ENCODE assay signal across 28 cellular contexts in genomic region chr19:33982706-33983105, GRCh38.
"Had no signal": no experiment of that assay in that cellular context is flagged by ENCODE, and none has a peak within 500 bp of the region (broad histone marks: within the 10 kb centered on the region; RNA-seq: fewer than 3 reads in every experiment).

No MANE protein-coding gene starts in this region.

- H3K4me1 Mint-ChIP-seq: activated B cell treated with CpG ODN at 0.5 μM for 24 hours; activated CD8-positive, alpha-beta memory T cell treated with anti-CD3 and anti-CD28 coated beads, Interleukin-2, amount 10 ng/mL, durations not matched to agents 7 days and 5 days; activated naive CD8-positive, alpha-beta T cell treated with anti-CD3 and anti-CD28 coated beads, Interleukin-2, amount 10 ng/mL, durations not matched to agents 7 days and 5 days; brain; nephron had no signal

- H3K9me3 ChIP-seq: neutrophil, right lobe of liver, testis, uterus had no signal

- H3K4me1 ChIP-seq: ascending aorta, esophagus muscularis mucosa, right lobe of liver, testis, transverse colon, uterus had no signal

- H3K4me2 ChIP-seq: hepatocyte had no signal

- H3K4me3 ChIP-seq: ascending aorta, cardiac muscle cell, coronary artery, esophagus muscularis mucosa, hepatocyte, right lobe of liver, testis, transverse colon, uterus had no signal

- H3K27ac ChIP-seq: ascending aorta, cardiac muscle cell, coronary artery, esophagus muscularis mucosa, hepatocyte, neutrophil, right lobe of liver, testis, transverse colon, uterus had no signal

- ATAC-seq: activated CD8-positive, alpha-beta memory T cell treated with anti-CD3 and anti-CD28 coated beads, Interleukin-2, amount 10 ng/mL, durations not matched to agents 7 days and 5 days; activated CD8-positive, alpha-beta T cell treated with anti-CD3 and anti-CD28 coated beads, Interleukin-2, amount 10 ng/mL, durations not matched to agents 7 days and 5 days; activated T-cell treated with anti-CD3 and anti-CD28 coated beads, Interleukin-2, amount 50 U/mL, for 72 hours; left cardiac atrium; left ventricle myocardium superior; right lobe of liver; stimulated activated naive CD8-positive, alpha-beta T cell treated with anti-CD3 and anti-CD28 coated beads, Interleukin-15, Interleukin-2, amounts not matched to agents 100 U/mL and 50 U/mL, for 24 hours had no signal

- H3K27me3 Mint-ChIP-seq: activated CD8-positive, alpha-beta memory T cell treated with anti-CD3 and anti-CD28 coated beads, Interleukin-2, amount 10 ng/mL, durations not matched to agents 7 days and 5 days; activated naive CD8-positive, alpha-beta T cell treated with anti-CD3 and anti-CD28 coated beads, Interleukin-2, amount 10 ng/mL, durations not matched to agents 7 days and 5 days had no signal

- H3K79me2 ChIP-seq: hepatocyte had no signal

- H3K36me3 ChIP-seq: ascending aorta, cardiac muscle cell, esophagus muscularis mucosa, neutrophil, right lobe of liver, transverse colon, uterus had no signal

- H3K27me3 ChIP-seq: ascending aorta, cardiac muscle cell, hepatocyte, neutrophil, right lobe of liver, testis, transverse colon, uterus had no signal

- H3K36me3 Mint-ChIP-seq: activated CD8-positive, alpha-beta memory T cell treated with anti-CD3 and anti-CD28 coated beads, Interleukin-2, amount 10 ng/mL, durations not matched to agents 7 days and 5 days; activated naive CD8-positive, alpha-beta T cell treated with anti-CD3 and anti-CD28 coated beads, Interleukin-2, amount 10 ng/mL, durations not matched to agents 7 days and 5 days; brain had no signal

- H3K27ac Mint-ChIP-seq: activated B cell treated with CpG ODN at 0.5 μM for 24 hours; activated CD8-positive, alpha-beta memory T cell treated with anti-CD3 and anti-CD28 coated beads, Interleukin-2, amount 10 ng/mL, durations not matched to agents 7 days and 5 days; activated CD8-positive, alpha-beta T cell treated with anti-CD3 and anti-CD28 coated beads, Interleukin-2, amount 10 ng/mL, durations not matched to agents 7 days and 5 days; activated naive CD8-positive, alpha-beta T cell treated with anti-CD3 and anti-CD28 coated beads, Interleukin-2, amount 10 ng/mL, durations not matched to agents 7 days and 5 days; activated T-cell treated with anti-CD3 and anti-CD28 coated beads, Interleukin-2, amount 50 U/mL, for 72 hours; brain; nephron; T-helper 2 cell treated with Interferon-gamma antibody and Interleukin-4, amounts not matched to agents 5 μg/mL and 100 μg/mL, for 36 hours had no signal

- H2AFZ ChIP-seq: hepatocyte had no signal

- H3K4me3 Mint-ChIP-seq: activated B cell treated with CpG ODN at 0.5 μM for 24 hours; activated CD8-positive, alpha-beta memory T cell treated with anti-CD3 and anti-CD28 coated beads, Interleukin-2, amount 10 ng/mL, durations not matched to agents 7 days and 5 days; activated CD8-positive, alpha-beta T cell treated with anti-CD3 and anti-CD28 coated beads, Interleukin-2, amount 10 ng/mL, durations not matched to agents 7 days and 5 days; activated naive CD8-positive, alpha-beta T cell treated with anti-CD3 and anti-CD28 coated beads, Interleukin-2, amount 10 ng/mL, durations not matched to agents 7 days and 5 days; activated T-cell treated with anti-CD3 and anti-CD28 coated beads, Interleukin-2, amount 50 U/mL, for 72 hours; brain; nephron; T-helper 2 cell treated with Interferon-gamma antibody and Interleukin-4, amounts not matched to agents 5 μg/mL and 100 μg/mL, for 36 hours had no signal

- DNase-seq: activated B cell treated with CpG ODN at 0.5 μM for 24 hours; activated CD4-positive, alpha-beta T cell treated with anti-CD3 and anti-CD28 coated beads, Interleukin-2, amount 50 U/mL, for 1 hour; activated CD8-positive, alpha-beta memory T cell treated with anti-CD3 and anti-CD28 coated beads, Interleukin-2, amount 10 ng/mL, durations not matched to agents 7 days and 5 days; activated CD8-positive, alpha-beta T cell treated with anti-CD3 and anti-CD28 coated beads, Interleukin-2, amount 10 ng/mL, durations not matched to agents 7 days and 5 days; activated naive CD4-positive, alpha-beta T cell; activated naive CD8-positive, alpha-beta T cell treated with anti-CD3 and anti-CD28 coated beads, Interleukin-2, amount 10 ng/mL, durations not matched to agents 7 days and 5 days; activated T-cell treated with anti-CD3 and anti-CD28 coated beads, Interleukin-2, amount 50 U/mL, for 72 hours; cerebellar nuclear complex; foreskin melanocyte; islet precursor cell; left cardiac atrium; left ventricle myocardium superior; right lobe of liver; stimulated activated CD4-positive, alpha-beta T cell treated with anti-CD3 and anti-CD28 coated beads, Interleukin-4, amount 100 ng/mL, for 1 hour; stimulated activated naive CD8-positive, alpha-beta T cell treated with anti-CD3 and anti-CD28 coated beads, Interleukin-15, Interleukin-2, amounts not matched to agents 100 U/mL and 50 U/mL, for 24 hours; T-helper 1 cell; testis; transverse colon; uterus had no signal
